Comparison of ENCODE assay signal across 28 cellular contexts in the genomic region with DNA sequence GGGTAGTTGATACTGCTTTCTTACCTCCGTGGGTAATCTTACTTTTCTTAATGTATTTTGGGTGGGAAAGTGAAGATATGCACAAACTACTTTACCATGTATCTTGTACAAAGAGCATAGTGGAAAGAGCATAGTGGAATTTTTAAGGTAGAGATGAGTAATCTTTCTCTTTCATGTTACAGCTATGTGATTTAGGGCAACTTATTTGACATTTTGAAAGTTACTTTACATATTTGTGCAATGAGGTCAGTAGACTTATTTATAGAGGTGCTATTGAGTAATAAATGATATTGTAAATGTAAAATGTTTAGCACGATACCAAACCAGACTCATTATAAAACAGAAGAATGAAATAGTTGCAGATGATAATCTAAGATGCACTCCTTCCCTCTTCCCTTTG.
"Had no signal": no experiment of that assay in that cellular context is flagged by ENCODE, and none has a peak within 500 bp of the region (broad histone marks: within the 10 kb centered on the region; RNA-seq: fewer than 3 reads in every experiment).

No MANE protein-coding gene starts in this region.

- ATAC-seq: natural killer cell; psoas muscle; right cardiac atrium; right lobe of liver; stimulated activated memory B cell treated with anti-CD40 and anti-IgM and Interleukin-4, amounts not matched to agents 10 μg/mL and 1 μg/mL and 100 μg/mL, for 72 hours; stimulated activated naive CD8-positive, alpha-beta T cell treated with anti-CD3 and anti-CD28 coated beads, Interleukin-15, amount 100 ng/mL, for 72 hours; stimulated activated naive CD8-positive, alpha-beta T cell treated with anti-CD3 and anti-CD28 coated beads, Interleukin-15, Interleukin-2, amounts not matched to agents 100 U/mL and 50 U/mL, for 24 hours; upper lobe of right lung had no signal

- H3K27me3 ChIP-seq: neural progenitor cell, ovary, right lobe of liver, sigmoid colon, spleen, suprapubic skin, testis, tibial artery, transverse colon, upper lobe of right lung, uterus had no signal

- H3K4me3 ChIP-seq: neural progenitor cell, ovary, psoas muscle, right lobe of liver, sigmoid colon, smooth muscle cell, spleen, suprapubic skin, testis, tibial artery, transverse colon, upper lobe of right lung, uterus had no signal

- H3K36me3 ChIP-seq: neural progenitor cell, ovary, right lobe of liver, sigmoid colon, spleen, suprapubic skin, tibial artery, transverse colon, upper lobe of right lung, uterus had no signal

- DNase-seq: natural killer cell; occipital lobe; ovary; posterior cingulate gyrus; psoas muscle; right cardiac atrium; right lobe of liver; sigmoid colon; spleen; stimulated activated CD4-positive, alpha-beta T cell treated with anti-CD3 and anti-CD28 coated beads, Interleukin-12 subunit alpha, Interleukin-12 subunit beta, amount 100 ng/mL, for 4 hours; stimulated activated CD4-positive, alpha-beta T cell treated with anti-CD3 and anti-CD28 coated beads, Interleukin-1b, Interleukin-23, amount 100 ng/mL, for 48 hours; stimulated activated CD4-positive, alpha-beta T cell treated with anti-CD3 and anti-CD28 coated beads, Interleukin-4, amount 100 ng/mL, for 1 hour; stimulated activated CD4-positive, alpha-beta T cell treated with anti-CD3 and anti-CD28 coated beads, Interleukin-4, amount 100 ng/mL, for 4 hours; stimulated activated CD8-positive, alpha-beta memory T cell treated with anti-CD3 and anti-CD28 coated beads, Interleukin-4, amount 100 ng/mL, for 48 hours; stimulated activated naive CD4-positive, alpha-beta T cell; stimulated activated naive CD8-positive, alpha-beta T cell treated with anti-CD3 and anti-CD28 coated beads, Interleukin-15, amount 100 ng/mL, for 72 hours; stimulated activated naive CD8-positive, alpha-beta T cell treated with anti-CD3 and anti-CD28 coated beads, Interleukin-15, Interleukin-2, amounts not matched to agents 100 U/mL and 50 U/mL, for 24 hours; substantia nigra; testis; tibial artery; transverse colon; upper lobe of right lung; uterus had no signal

- H3K4me1 ChIP-seq: neural progenitor cell, parathyroid adenoma, psoas muscle, right lobe of liver, sigmoid colon, spleen, suprapubic skin, testis, tibial artery, transverse colon, upper lobe of right lung, uterus had no signal

- H3K9me3 ChIP-seq: ovary, psoas muscle, right lobe of liver, sigmoid colon, suprapubic skin, testis, tibial artery, transverse colon, upper lobe of right lung, uterus had no signal

- H3K27ac ChIP-seq: neural progenitor cell, ovary, parathyroid adenoma, psoas muscle, right lobe of liver, sigmoid colon, spleen, suprapubic skin, testis, tibial artery, transverse colon, upper lobe of right lung, uterus had no signal
